Comparison of ENCODE assay signal across 17 cellular contexts in the genomic region with DNA sequence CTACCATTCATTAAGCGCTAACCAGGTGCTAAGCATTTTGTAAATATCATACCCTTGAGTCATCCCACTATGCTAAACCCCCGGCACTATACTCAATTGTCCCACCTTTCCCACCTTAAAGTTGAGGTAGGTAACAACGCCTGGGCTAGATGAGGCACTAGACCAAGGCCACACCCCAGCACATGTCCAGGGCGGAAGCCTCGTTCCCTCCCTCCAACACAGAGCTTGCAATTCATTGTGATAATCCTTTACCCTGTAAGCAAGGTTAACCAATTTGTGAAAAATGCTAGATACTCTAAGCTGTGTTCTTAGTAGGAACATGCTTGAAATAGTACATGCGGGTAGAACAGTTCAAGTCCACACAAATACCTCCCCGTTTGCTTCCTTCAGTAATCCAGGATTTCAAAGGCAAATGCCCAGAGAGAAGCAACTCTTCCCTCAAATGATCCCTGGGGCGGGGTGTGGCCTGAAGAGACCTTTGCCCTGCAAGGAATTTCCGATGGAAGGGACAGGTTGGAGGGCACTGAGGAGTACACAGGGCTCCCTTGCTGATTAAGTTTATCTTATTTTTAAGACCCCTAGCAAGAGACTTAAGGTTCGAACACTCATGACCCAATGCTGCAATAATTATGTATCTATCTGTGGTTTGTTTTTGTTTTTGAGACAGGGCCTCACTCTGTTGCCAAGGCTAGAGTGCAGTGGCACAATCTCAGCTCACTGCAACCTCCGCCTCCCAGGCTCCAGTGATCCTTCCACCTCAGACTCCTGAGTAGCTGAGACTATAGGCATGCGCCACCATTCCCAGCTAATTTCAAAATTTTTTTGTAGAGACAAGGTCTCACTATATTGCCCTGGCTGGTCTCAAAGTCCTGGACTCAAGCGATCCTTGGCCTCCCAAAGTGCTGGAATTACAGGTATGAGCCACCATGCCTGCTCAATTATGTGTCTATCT. TPM values are rescaled to one million over a fixed set of nuclear protein-coding genes. Genes with fewer than 3 reads are reported as not detected.
"Had no signal": no experiment of that assay in that cellular context is flagged by ENCODE, and none has a peak within 500 bp of the region (broad histone marks: within the 10 kb centered on the region; RNA-seq: fewer than 3 reads in every experiment).

No MANE protein-coding gene starts in this region.

- H3K27ac ChIP-seq: skin epidermis, suprapubic skin had no signal

- H3K27ac Mint-ChIP-seq: activated naive CD4-positive, alpha-beta T cell treated with anti-CD3 and anti-CD28 coated beads, Interleukin-2, amount 10 ng/mL, durations not matched to agents 7 days and 5 days; activated T-helper 2 cell treated with anti-CD3 and anti-CD28 coated beads, Interferon-gamma antibody, Interleukin-2, Interleukin-4, amounts not matched to agents 10 μg/mL and 5 μg/mL and 100 μg/mL, durations not matched to agents 14 hours and 24 hours and 36 hours; natural killer cell treated with Interleukin-12 subunit alpha and Interleukin-12 subunit beta and Interleukin-15 and Interleukin-18, amount 100 ng/mL, for 72 hours had no signal

- H3K36me3 ChIP-seq: suprapubic skin had no signal

- ATAC-seq: esophagus mucosa; left lobe of liver; natural killer cell treated with Interleukin-12 subunit alpha and Interleukin-12 subunit beta and Interleukin-15 and Interleukin-18, amount 100 ng/mL, for 72 hours; stimulated activated naive CD8-positive, alpha-beta T cell treated with anti-CD3 and anti-CD28 coated beads, Interleukin-15, Interleukin-2, amounts not matched to agents 100 U/mL and 50 U/mL, for 24 hours had no signal

- H3K36me3 Mint-ChIP-seq: activated naive CD4-positive, alpha-beta T cell treated with anti-CD3 and anti-CD28 coated beads, Interleukin-2, amount 10 ng/mL, durations not matched to agents 7 days and 5 days had no signal

- DNase-seq: activated CD4-positive, CD25-positive, alpha-beta regulatory T cell treated with anti-CD3 and anti-CD28 coated beads, Interleukin-2, amount 50 U/mL, for 72 hours; activated naive CD4-positive, alpha-beta T cell treated with anti-CD3 and anti-CD28 coated beads, Interleukin-2, amount 10 ng/mL, durations not matched to agents 7 days and 5 days; activated T-cell treated with anti-CD3 and anti-CD28 coated beads, Interleukin-2, amount 50 U/mL, for 1 hour; islet precursor cell; nucleus accumbens; stimulated activated CD4-positive, alpha-beta T cell treated with anti-CD3 and anti-CD28 coated beads, Interleukin-4, amount 100 ng/mL, for 24 hours; stimulated activated naive CD8-positive, alpha-beta T cell treated with anti-CD3 and anti-CD28 coated beads, Interleukin-15, Interleukin-2, amounts not matched to agents 100 U/mL and 50 U/mL, for 24 hours; SW 1271; T-helper 9 cell had no signal

- H3K27me3 ChIP-seq: suprapubic skin had no signal

- H3K4me3 ChIP-seq: skin epidermis, suprapubic skin had no signal

- H3K4me3 Mint-ChIP-seq: activated naive CD4-positive, alpha-beta T cell treated with anti-CD3 and anti-CD28 coated beads, Interleukin-2, amount 10 ng/mL, durations not matched to agents 7 days and 5 days; natural killer cell treated with Interleukin-12 subunit alpha and Interleukin-12 subunit beta and Interleukin-15 and Interleukin-18, amount 100 ng/mL, for 72 hours had no signal

- H3K9me3 ChIP-seq: suprapubic skin had no signal

RNA-seq across cellular contexts. Expression of a gene that starts 2.6 kb away (rescaled TPM):
- total RNA-seq: activated T-helper 2 cell treated with anti-CD3 and anti-CD28 coated beads, Interferon-gamma antibody, Interleukin-2, Interleukin-4, amounts not matched to agents 10 μg/mL and 5 μg/mL and 100 μg/mL, durations not matched to agents 14 hours and 24 hours and 36 hours; dermis microvascular lymphatic vessel endothelial cell; lung microvascular endothelial cell had no signal
